8 cellular contexts compared by ENCODE assay signal in the genomic region with DNA sequence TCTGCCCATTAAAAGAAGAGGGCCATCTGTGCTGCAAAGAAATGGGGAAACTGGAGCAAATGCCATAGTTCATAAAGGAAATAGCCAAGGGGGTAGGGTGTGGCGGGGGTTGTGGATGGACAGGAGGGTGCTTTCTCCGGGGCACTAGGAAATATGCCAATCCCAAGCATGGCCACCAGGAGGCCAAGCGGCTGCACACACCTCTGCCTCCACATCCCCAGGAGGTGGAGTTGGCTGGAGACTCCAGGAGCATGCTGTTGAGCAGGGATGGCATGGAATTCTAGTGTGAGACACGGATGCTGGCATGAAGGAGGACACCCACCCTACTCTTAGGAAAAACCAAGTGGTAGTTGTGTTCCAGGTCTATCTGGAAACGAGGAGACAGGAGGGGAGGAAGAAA. TPM values are rescaled to one million over a fixed set of nuclear protein-coding genes. Genes with fewer than 3 reads are reported as not detected.
A peak's percentile ranks its signal among the peaks of the same experiment; 100 is the strongest.
DNase-seq lines count a peak whose midpoint lies in the region; FAIRE-seq and TF ChIP-seq lines count a peak whose summit lies in the region.

No MANE protein-coding gene starts in this region.

- H3K4me3 ChIP-seq in bronchial epithelial cell (ENCODE audit: low read depth, low read length), result no peak overlapping the region

- peak overlapping the region in 1 of 3 experiments; percentile 74 for H3K27ac Mint-ChIP-seq in nephron

- no peaks in the 10 kb centered on the region for H3K9me3 Mint-ChIP-seq in nephron

- no peak for DNase-seq in AG09319 (ENCODE audit: extremely low read depth, low read depth)
- peak; percentile 23 for DNase-seq in GM20000 (ENCODE audit: low spot score)
- DNase-seq in SK-N-DZ (ENCODE audit: low spot score), result peak; percentile 49
- peak; percentile 33 for DNase-seq in bronchial epithelial cell (ENCODE audit: low read depth)
- DNase-seq in NCI-H128 (lab: John Stamatoyannopoulos, UW; ENCODE audit: unreplicated experiment), result no peak
- no peak for DNase-seq in KG1 (lab: John Stamatoyannopoulos, UW)
- DNase-seq in inferior parietal cortex (ENCODE audit: extremely low spot score), result no peak

- peaks cover 41% of the 10 kb centered on the region for H3K4me1 Mint-ChIP-seq in nephron

- no peaks in the 10 kb centered on the region for H3K27me3 ChIP-seq in bronchial epithelial cell (ENCODE audit: control insufficient read depth, insufficient read depth, low read length)

- peaks cover 4% of the 10 kb centered on the region for H3K27me3 Mint-ChIP-seq in nephron (ENCODE audit: low read depth)

- TF ChIP-seq CTCF in AG09319 (IDR thresholded peaks at IDR 0.05; ENCODE audit: low read depth, low read length) (peak; percentile 38), GM20000 (IDR thresholded peaks at IDR 0.05; ENCODE audit: extremely low read depth, missing control alignments) (no peak), bronchial epithelial cell (IDR thresholded peaks at IDR 0.05; ENCODE audit: insufficient read depth, low read length, severe bottlenecking) (peak; percentile 76), nephron (IDR thresholded peaks at IDR 0.05; ENCODE audit: unreplicated experiment in 3 of 3) (peak; percentile 52 to 58 (median 55))

- no peaks in the 10 kb centered on the region for H3K36me3 ChIP-seq in bronchial epithelial cell (ENCODE audit: control insufficient read depth, insufficient read depth, low read length)

- peaks cover 30% of the 10 kb centered on the region for H3K36me3 Mint-ChIP-seq in nephron (ENCODE audit: low read depth)

- no peak for FAIRE-seq in bronchial epithelial cell (lab: Jason Lieb, UNC)

- H3K4me3 Mint-ChIP-seq in nephron, result no peak overlapping the region

RNA-seq across cellular contexts. Expression of gene NID2, which starts 25.2 kb away (rescaled TPM):
- polyA plus RNA-seq in SK-N-DZ (2014; cell fraction: cytosol; rRNA removed), result 1.2 and 2.3 TPM in 2 replicates
- polyA plus RNA-seq in SK-N-DZ (2014; cell fraction: nucleus; rRNA removed), result 2.9 and 4.2 TPM in 2 replicates
- 0.38 and 3.9 TPM in 2 replicates for total RNA-seq in bronchial epithelial cell

RNA-seq across cellular contexts. Expression of gene RTRAF, which starts 54.3 kb away (rescaled TPM):
- 73.3 and 108 TPM in 2 replicates for polyA plus RNA-seq in SK-N-DZ (2014; cell fraction: cytosol; rRNA removed)
- polyA plus RNA-seq in SK-N-DZ (2014; cell fraction: nucleus; rRNA removed), result 57.2 and 81.1 TPM in 2 replicates
- total RNA-seq in bronchial epithelial cell, result 54.8 and 69.2 TPM in 2 replicates

Comparison
In these comparisons a context has a peak if more than half of its experiments do, and no peak if none do; other contexts are left out.
1. DNase-seq: peak in GM20000 (single experiment), SK-N-DZ (single experiment) and bronchial epithelial cell (single experiment); none in AG09319 (single experiment), NCI-H128 (single experiment), KG1 (single experiment) and inferior parietal cortex (single experiment).